In the genomic region with DNA sequence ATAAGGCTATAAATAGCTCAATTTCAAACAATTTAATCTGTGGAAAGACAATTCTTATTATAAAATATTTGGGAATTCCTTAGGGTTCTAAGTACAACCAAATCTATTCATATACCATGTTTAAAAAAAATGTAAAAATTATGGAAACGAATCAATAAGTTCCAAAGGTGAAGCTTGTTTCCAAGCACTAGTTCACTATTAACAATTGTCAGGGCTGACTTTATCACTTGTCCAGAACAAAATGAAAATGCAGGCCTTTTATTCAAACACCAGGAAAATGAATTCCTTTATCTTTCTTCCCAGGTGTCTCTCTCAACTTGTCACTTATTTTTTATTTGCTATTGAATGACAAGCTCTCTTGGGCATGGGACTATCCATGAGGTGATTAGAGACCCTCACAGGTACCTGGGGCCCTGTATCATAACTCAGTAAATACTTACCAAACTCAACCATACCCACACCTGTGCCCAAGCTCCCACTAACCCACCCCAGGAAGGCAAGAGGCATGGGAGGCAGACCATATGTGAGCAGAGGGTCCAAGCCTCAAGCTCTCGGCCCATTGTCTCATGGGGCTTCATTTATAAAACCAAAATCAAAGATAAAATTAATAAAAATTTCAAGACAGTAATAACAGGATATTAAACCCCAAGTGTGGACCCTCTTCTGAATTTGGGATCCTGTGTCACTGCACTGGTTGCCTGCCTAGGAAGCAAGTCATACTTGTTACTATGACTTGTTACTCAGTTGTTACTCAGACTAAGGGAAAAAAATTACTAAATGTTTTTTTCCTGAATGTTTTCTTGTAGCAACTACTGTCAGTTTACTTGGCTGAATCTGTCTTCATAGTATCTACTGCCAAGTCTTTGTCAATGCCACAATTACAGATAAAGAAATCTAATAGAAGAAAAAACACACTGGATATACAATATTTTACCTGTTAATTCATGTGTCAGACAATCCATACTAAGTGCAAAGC, we compare ENCODE assay signal across 16 cellular contexts. TPM values are rescaled to one million over a fixed set of nuclear protein-coding genes. Genes with fewer than 3 reads are reported as not detected.
DNase-seq lines count a peak whose midpoint lies in the region; ATAC-seq and TF ChIP-seq lines count a peak whose summit lies in the region.
"Had no signal": no experiment of that assay in that cellular context is flagged by ENCODE, and none has a peak within 500 bp of the region (broad histone marks: within the 10 kb centered on the region; RNA-seq: fewer than 3 reads in every experiment).

No MANE protein-coding gene starts in this region.

- H2AFZ ChIP-seq in osteoblast (ENCODE audit: low read length) = no peak overlapping the region

- ATAC-seq in stimulated activated effector memory CD8-positive, alpha-beta T cell treated with anti-CD3 and anti-CD28 coated beads, Interleukin-12 subunit alpha, Interleukin-12 subunit beta, amount 100 ng/mL, for 72 hours = no peak
- ATAC-seq in GM21576 (IDR thresholded peaks at IDR 0.05; ENCODE audit: unreplicated experiment) = no peak
- ATAC-seq: GM12878 had no signal

- H3K9me3 ChIP-seq in osteoblast (ENCODE audit: low read depth, low read length) = no peaks in the 10 kb centered on the region
- H3K9me3 ChIP-seq: MG63, SJSA1 had no signal

- H3K27me3 ChIP-seq in osteoblast (ENCODE audit: insufficient read depth, low read length) = no peaks in the 10 kb centered on the region
- H3K27me3 ChIP-seq: MG63, SJSA1 had no signal

- intact Hi-C loops in Calu3 (cut with micrococcal nuclease; ENCODE audit: unreplicated experiment) = no loop called here

- peaks cover 17% of the 10 kb centered on the region for H3K36me3 Mint-ChIP-seq in Calu3 (ENCODE audit: insufficient read depth, unreplicated experiment)
- no peaks in the 10 kb centered on the region for H3K36me3 Mint-ChIP-seq in stimulated activated effector memory CD8-positive, alpha-beta T cell treated with anti-CD3 and anti-CD28 coated beads, Interleukin-12 subunit alpha, Interleukin-12 subunit beta, amount 100 ng/mL, for 72 hours

- H3K4me3 Mint-ChIP-seq in Calu3 (ENCODE audit: low read depth, unreplicated experiment) = no peak overlapping the region
- no peak overlapping the region for H3K4me3 Mint-ChIP-seq in stimulated activated effector memory CD8-positive, alpha-beta T cell treated with anti-CD3 and anti-CD28 coated beads, Interleukin-12 subunit alpha, Interleukin-12 subunit beta, amount 100 ng/mL, for 72 hours

- H3K4me3 ChIP-seq in epithelial cell of esophagus (ENCODE audit: low read length) = no peak overlapping the region
- no peak overlapping the region for H3K4me3 ChIP-seq in osteoblast (ENCODE audit: insufficient read depth, low read length)
- H3K4me3 ChIP-seq: GM12878, MG63, SJSA1 had no signal

- H4K20me1 ChIP-seq in osteoblast (ENCODE audit: insufficient read depth, low read length) = peaks cover 19% of the 10 kb centered on the region

- H3K27me3 Mint-ChIP-seq in Calu3 (ENCODE audit: unreplicated experiment) = no peaks in the 10 kb centered on the region

- no peak overlapping the region for H3K4me2 ChIP-seq in osteoblast (ENCODE audit: insufficient read depth, low read length)

- H3K9me3 Mint-ChIP-seq in Calu3 (ENCODE audit: low read depth, unreplicated experiment) = no peaks in the 10 kb centered on the region
- H3K9me3 Mint-ChIP-seq in stimulated activated effector memory CD8-positive, alpha-beta T cell treated with anti-CD3 and anti-CD28 coated beads, Interleukin-12 subunit alpha, Interleukin-12 subunit beta, amount 100 ng/mL, for 72 hours = no peaks in the 10 kb centered on the region

- no peak for DNase-seq in Calu3
- peak; percentile 62 for DNase-seq in NCI-H69 (lab: John Stamatoyannopoulos, UW)
- peak; percentile 26 for DNase-seq in epithelial cell of esophagus (ENCODE audit: low read depth)
- DNase-seq in osteoblast (ENCODE audit: insufficient read length, low spot score, missing footprints) = peak; percentile 74
- DNase-seq in stimulated activated effector memory CD8-positive, alpha-beta T cell treated with anti-CD3 and anti-CD28 coated beads, Interleukin-12 subunit alpha, Interleukin-12 subunit beta, amount 100 ng/mL, for 72 hours (ENCODE audit: low spot score in 2 of 2) = no peak
- no peak for DNase-seq in activated CD4-positive, alpha-beta T cell treated with anti-CD3 and anti-CD28 coated beads, Interleukin-2, amount 50 U/mL, for 1 hour
- no peak for DNase-seq in SIG-M5 treated with dmso at 0.1 percent for 504 hours (lab: John Stamatoyannopoulos, UW; ENCODE audit: unreplicated experiment)
- DNase-seq: C1 segment of cervical spinal cord, KG1, MG63, NCI-H2029, NCI-H510A treated with DMSO at 0.1 percent for 48 hours had no signal

- no peaks in the 10 kb centered on the region for H3K36me3 ChIP-seq in osteoblast (ENCODE audit: insufficient read depth, low read length)
- H3K36me3 ChIP-seq: MG63, SJSA1 had no signal

- H3K27ac Mint-ChIP-seq in Calu3 (ENCODE audit: unreplicated experiment) = peak overlapping the region; percentile 35
- no peak overlapping the region for H3K27ac Mint-ChIP-seq in stimulated activated effector memory CD8-positive, alpha-beta T cell treated with anti-CD3 and anti-CD28 coated beads, Interleukin-12 subunit alpha, Interleukin-12 subunit beta, amount 100 ng/mL, for 72 hours

- H3K4me1 ChIP-seq in osteoblast (ENCODE audit: insufficient read depth, low read length) = peaks cover 12% of the 10 kb centered on the region
- H3K4me1 ChIP-seq: SJSA1 had no signal

- TF ChIP-seq CTCF in Calu3 (IDR thresholded peaks at IDR 0.05; ENCODE audit: unreplicated experiment) (no peak), epithelial cell of esophagus (IDR thresholded peaks at IDR 0.05; ENCODE audit: insufficient read depth, low read depth, low read length, missing control alignments) (no peak), osteoblast (IDR thresholded peaks at IDR 0.05; ENCODE audit: extremely low read depth, low read depth, low read length) (no peak)

- peaks cover 63% of the 10 kb centered on the region for H3K79me2 ChIP-seq in osteoblast (ENCODE audit: insufficient read depth, low read length)

- no peak overlapping the region for H3K27ac ChIP-seq in osteoblast (ENCODE audit: low read depth, low read length)
- H3K27ac ChIP-seq: HL-60, SJSA1 had no signal

- peaks cover 72% of the 10 kb centered on the region for H3K4me1 Mint-ChIP-seq in Calu3 (ENCODE audit: low read depth, unreplicated experiment)
- H3K4me1 Mint-ChIP-seq in stimulated activated effector memory CD8-positive, alpha-beta T cell treated with anti-CD3 and anti-CD28 coated beads, Interleukin-12 subunit alpha, Interleukin-12 subunit beta, amount 100 ng/mL, for 72 hours = no peaks in the 10 kb centered on the region

- CTCF ChIA-PET in Calu3 (lab: Charles Lee) = interaction anchor here (0.6 kb wide), 1 partner anchor 1210 kb away, joined by 4 read pairs; no protein-coding TSS in a partner anchor

- no TSS peak for BruUV-seq in Calu3 (replicated peaks; lab: Mats Ljungman, UMichigan)

RNA-seq across cellular contexts. Expression of a gene that starts 54.7 kb away (rescaled TPM):
- total RNA-seq in Calu3 (2022) (201 and 265 TPM in 2 replicates), osteoblast (153 and 165 TPM in 2 replicates)

Comparison
In these comparisons a context has a peak if more than half of its experiments do, and no peak if none do; other contexts are left out.
1. DNase-seq: peak in NCI-H69 (single experiment), epithelial cell of esophagus (single experiment) and osteoblast (single experiment); none in Calu3 (single experiment), stimulated activated effector memory CD8-positive, alpha-beta T cell treated with anti-CD3 and anti-CD28 coated beads, Interleukin-12 subunit alpha, Interleukin-12 subunit beta, amount 100 ng/mL, for 72 hours (0 of 2), activated CD4-positive, alpha-beta T cell treated with anti-CD3 and anti-CD28 coated beads, Interleukin-2, amount 50 U/mL, for 1 hour (single experiment) and SIG-M5 treated with dmso at 0.1 percent for 504 hours (single experiment).